Comparison of ENCODE assay signal across 9 cellular contexts in genomic region chr12:68040450-68041075, GRCh38. TPM values are rescaled to one million over a fixed set of nuclear protein-coding genes. Genes with fewer than 3 reads are reported as not detected.
DNase-seq lines count a peak whose midpoint lies in the region; ATAC-seq and TF ChIP-seq lines count a peak whose summit lies in the region.
"Had no signal": no experiment of that assay in that cellular context is flagged by ENCODE, and none has a peak within 500 bp of the region (broad histone marks: within the 10 kb centered on the region; RNA-seq: fewer than 3 reads in every experiment).

No MANE protein-coding gene starts in this region.

- H3K4me3 Mint-ChIP-seq in CD4-positive, alpha-beta memory T cell, result peak overlapping the region in 4 of 8 donors; percentile 2 to 29 (median 16)
- peak overlapping the region; percentile 59 for H3K4me3 Mint-ChIP-seq in activated T-helper 17 cell treated with anti-CD3 and anti-CD28 coated beads, Interleukin-2, amount 50 U/mL, for 72 hours

- H3K4me3 ChIP-seq in CD4-positive, alpha-beta memory T cell (ENCODE audit: low read length in 2 of 2), result no peak overlapping the region
- no peak overlapping the region for H3K4me3 ChIP-seq in thyroid gland (replicated peaks in 1 of 3)

- H3K4me1 ChIP-seq in CD4-positive, alpha-beta memory T cell (ENCODE audit: insufficient read depth, low read length), result peaks cover 12% of the 10 kb centered on the region
- no peaks in the 10 kb centered on the region for H3K4me1 ChIP-seq in thyroid gland

- H3K27me3 ChIP-seq in CD4-positive, alpha-beta memory T cell (ENCODE audit: insufficient read depth, low read length), result no peaks in the 10 kb centered on the region
- no peaks in the 10 kb centered on the region for H3K27me3 ChIP-seq in thyroid gland

- no peaks in the 10 kb centered on the region for H3K9me3 Mint-ChIP-seq in CD4-positive, alpha-beta memory T cell
- H3K9me3 Mint-ChIP-seq in activated T-helper 17 cell treated with anti-CD3 and anti-CD28 coated beads, Interleukin-2, amount 50 U/mL, for 72 hours, result no peaks in the 10 kb centered on the region

- ATAC-seq in GM21515 (IDR thresholded peaks at IDR 0.05; ENCODE audit: unreplicated experiment), result peak; percentile 65
- ATAC-seq in activated T-helper 17 cell treated with anti-CD3 and anti-CD28 coated beads, Interleukin-2, amount 50 U/mL, for 72 hours (replicated peaks), result peak; percentile 61

- CTCF ChIA-PET in CD4-positive, alpha-beta memory T cell (lab: Charles Lee; ENCODE audit: partially characterized antibody), result interaction anchor here (0.6 to 5.2 kb wide), 48 partner anchors 8 to 755 kb away, joined by 3 to 61 read pairs (median 4); partner anchors contain the start of gene IFNG
- CTCF ChIA-PET in RWPE1 (lab: Yijun Ruan, JAX), result interaction anchor here (0.5 to 1.5 kb wide), 25 partner anchors 14 to 1567 kb away, joined by 3 to 14 read pairs (median 3); partner anchors contain the start of gene IFNG

- H3K9me3 ChIP-seq in CD4-positive, alpha-beta memory T cell (ENCODE audit: control insufficient read depth in 1 of 2, low read length in 2 of 2), result no peaks in the 10 kb centered on the region
- no peaks in the 10 kb centered on the region for H3K9me3 ChIP-seq in thyroid gland

- TF ChIP-seq CTCF in RWPE1 (conservative IDR thresholded peaks at IDR 0.05; ENCODE audit: low read depth) (peak; percentile 90), thyroid gland (IDR thresholded peaks at IDR 0.05) (peak in 5 of 6 experiments; percentile 45 to 87 (median 71))

- peak; percentile 60 to 69 (median 65) for DNase-seq in CD4-positive, alpha-beta memory T cell
- DNase-seq in LoVo (ENCODE audit: low spot score), result peak; percentile 71
- DNase-seq in RWPE1 (ENCODE audit: low spot score), result peak; percentile 74
- DNase-seq in fibroblast of the conjunctiva (ENCODE audit: low read depth), result peak; percentile 66
- peak; percentile 3 for DNase-seq in occipital lobe (lab: John Stamatoyannopoulos, UW)
- peak; percentile 63 to 68 for DNase-seq in thyroid gland

- no peaks in the 10 kb centered on the region for H3K36me3 ChIP-seq in CD4-positive, alpha-beta memory T cell (ENCODE audit: insufficient read depth, low read length)
- no peaks in the 10 kb centered on the region for H3K36me3 ChIP-seq in thyroid gland

- H3K4me1 Mint-ChIP-seq in CD4-positive, alpha-beta memory T cell, result peaks cover 12 to 19% (median 16%) of the 10 kb centered on the region in 4 donors
- H3K4me1 Mint-ChIP-seq in activated T-helper 17 cell treated with anti-CD3 and anti-CD28 coated beads, Interleukin-2, amount 50 U/mL, for 72 hours, result peaks cover 33% of the 10 kb centered on the region

- peak overlapping the region in 5 of 7 donors; percentile 2 to 82 (median 34) for H3K27ac Mint-ChIP-seq in CD4-positive, alpha-beta memory T cell
- H3K27ac Mint-ChIP-seq in activated T-helper 17 cell treated with anti-CD3 and anti-CD28 coated beads, Interleukin-2, amount 50 U/mL, for 72 hours, result no peak overlapping the region

- POLR2A ChIA-PET in CD4-positive, alpha-beta memory T cell (lab: Charles Lee; ENCODE audit: partially characterized antibody), result interaction anchor here (2.5 kb wide), 1 partner anchor 118 kb away, joined by 13 read pairs; the partner anchor contains the start of gene IFNG
- POLR2A ChIA-PET in RWPE1 (lab: Yijun Ruan, JAX; ENCODE audit: low non-redundant PET), result no interaction called here

- intact Hi-C loops in CD4-positive, alpha-beta memory T cell (cut with micrococcal nuclease), result loop anchor here (1.0 to 5.0 kb wide), 4 partner anchors 118 to 683 kb away; no protein-coding TSS in a partner anchor
- intact Hi-C loops in thyroid gland (cut with DNase I), result no loop called here

- H3K27me3 Mint-ChIP-seq in CD4-positive, alpha-beta memory T cell, result no peaks in the 10 kb centered on the region
- H3K27me3 Mint-ChIP-seq in activated T-helper 17 cell treated with anti-CD3 and anti-CD28 coated beads, Interleukin-2, amount 50 U/mL, for 72 hours, result no peaks in the 10 kb centered on the region

- 31 to 34% methylated on average over 6 of the region's 6 CpGs for WGBS in thyroid gland, 2 donors

- H3K36me3 Mint-ChIP-seq in CD4-positive, alpha-beta memory T cell, result peaks cover 0 to 2% of the 10 kb centered on the region in 2 donors
- H3K36me3 Mint-ChIP-seq in activated T-helper 17 cell treated with anti-CD3 and anti-CD28 coated beads, Interleukin-2, amount 50 U/mL, for 72 hours (ENCODE audit: low read depth), result no peaks in the 10 kb centered on the region

- TF ChIP-seq POLR2A in thyroid gland (IDR thresholded peaks at IDR 0.05), result no peak

- no peak overlapping the region for H3K27ac ChIP-seq in CD4-positive, alpha-beta memory T cell (ENCODE audit: low read depth, low read length)
- no peak overlapping the region for H3K27ac ChIP-seq in RWPE1
- no peak overlapping the region for H3K27ac ChIP-seq in thyroid gland

RNA-seq across cellular contexts. Expression of gene IFNG-AS1, which starts 51.3 kb away (rescaled TPM):
- 10 to 100 TPM; 11.7 to 14.5 TPM for total RNA-seq in CD4-positive, alpha-beta memory T cell
- polyA plus RNA-seq in CD4-positive, alpha-beta memory T cell, result 10 to 100 TPM in 1 of 2 donors, 1 to 10 TPM in 1; 4.6 to 11.3 TPM
- not detected for total RNA-seq in activated T-helper 17 cell treated with anti-CD3 and anti-CD28 coated beads, Interleukin-2, amount 50 U/mL, for 72 hours
- total RNA-seq in occipital lobe, result not detected
- under 1 TPM in 2 of 4 donors, not detected in 2; 0.27 to 0.50 TPM for total RNA-seq in thyroid gland
- total RNA-seq: T-helper 2 cell treated with Interferon-gamma antibody and Interleukin-4, amounts not matched to agents 100 ng/mL and 5 ng/mL, for 36 hours had no signal

Comparison
In these comparisons a context has a peak if more than half of its experiments do, and no peak if none do; other contexts are left out.
1. DNase-seq: peak in every context shown above with its lines; median percentile 74 in RWPE1; 71 in LoVo; 66 in fibroblast of the conjunctiva; 66 in thyroid gland; 65 in CD4-positive, alpha-beta memory T cell; 3 in occipital lobe.
2. RNA of gene IFNG-AS1, which starts 51.3 kb away (total RNA-seq): 11.7 to 14.5 TPM in CD4-positive, alpha-beta memory T cell; 0.27 to 0.50 TPM in thyroid gland, not detected in activated T-helper 17 cell treated with anti-CD3 and anti-CD28 coated beads, Interleukin-2, amount 50 U/mL, for 72 hours and not detected in occipital lobe (single experiment); every median in the first group is over 4 times any median in the second.